Comparison of ENCODE assay signal across 17 cellular contexts in genomic region chr10:30727524-30727923, GRCh38.
"Had no signal": no experiment of that assay in that cellular context is flagged by ENCODE, and none has a peak within 500 bp of the region (broad histone marks: within the 10 kb centered on the region; RNA-seq: fewer than 3 reads in every experiment).

No MANE protein-coding gene starts in this region.

- H3K4me1 ChIP-seq: breast epithelium, psoas muscle, right atrium auricular region had no signal

- H3K27ac Mint-ChIP-seq: activated CD4-positive, alpha-beta T cell treated with anti-CD3 and anti-CD28 coated beads, Interleukin-2, amount 10 ng/mL, durations not matched to agents 7 days and 5 days; activated naive CD4-positive, alpha-beta T cell treated with anti-CD3 and anti-CD28 coated beads, Interleukin-2, amount 50 U/mL, for 24 hours; activated naive CD8-positive, alpha-beta T cell treated with anti-CD3 and anti-CD28 coated beads, Interleukin-2, amount 50 U/mL, for 24 hours; immature natural killer cell; memory B cell; naive thymus-derived CD8-positive, alpha-beta T cell; WTC11 had no signal

- H3K9me3 Mint-ChIP-seq: activated CD4-positive, alpha-beta T cell treated with anti-CD3 and anti-CD28 coated beads, Interleukin-2, amount 10 ng/mL, durations not matched to agents 7 days and 5 days; activated naive CD4-positive, alpha-beta T cell treated with anti-CD3 and anti-CD28 coated beads, Interleukin-2, amount 50 U/mL, for 24 hours; activated naive CD8-positive, alpha-beta T cell treated with anti-CD3 and anti-CD28 coated beads, Interleukin-2, amount 50 U/mL, for 24 hours; activated T-cell treated with anti-CD3 and anti-CD28 coated beads, Interleukin-2, amount 50 U/mL, for 4 hours; activated T-helper 17 cell treated with anti-CD3 and anti-CD28 coated beads, Interleukin-2, amount 50 U/mL, for 72 hours; immature natural killer cell; memory B cell; naive thymus-derived CD8-positive, alpha-beta T cell had no signal

- H3K36me3 Mint-ChIP-seq: activated naive CD4-positive, alpha-beta T cell treated with anti-CD3 and anti-CD28 coated beads, Interleukin-2, amount 50 U/mL, for 24 hours; immature natural killer cell; memory B cell; naive thymus-derived CD8-positive, alpha-beta T cell; WTC11 had no signal

- H3K4me1 Mint-ChIP-seq: activated naive CD4-positive, alpha-beta T cell treated with anti-CD3 and anti-CD28 coated beads, Interleukin-2, amount 50 U/mL, for 24 hours; activated naive CD8-positive, alpha-beta T cell treated with anti-CD3 and anti-CD28 coated beads, Interleukin-2, amount 50 U/mL, for 24 hours; activated T-helper 17 cell treated with anti-CD3 and anti-CD28 coated beads, Interleukin-2, amount 50 U/mL, for 72 hours; naive thymus-derived CD8-positive, alpha-beta T cell had no signal

- H3K27ac ChIP-seq: breast epithelium, ovary, psoas muscle, right atrium auricular region, spleen, suprapubic skin, tibial artery had no signal

- H3K27me3 ChIP-seq: breast epithelium, ovary, right atrium auricular region, suprapubic skin, tibial artery had no signal

- H3K27me3 Mint-ChIP-seq: activated CD4-positive, alpha-beta memory T cell treated with anti-CD3 and anti-CD28 coated beads, Interleukin-2, amount 10 ng/mL, durations not matched to agents 7 days and 5 days; activated CD4-positive, alpha-beta T cell treated with anti-CD3 and anti-CD28 coated beads, Interleukin-2, amount 10 ng/mL, durations not matched to agents 7 days and 5 days; activated naive CD4-positive, alpha-beta T cell treated with anti-CD3 and anti-CD28 coated beads, Interleukin-2, amount 50 U/mL, for 24 hours; activated naive CD8-positive, alpha-beta T cell treated with anti-CD3 and anti-CD28 coated beads, Interleukin-2, amount 50 U/mL, for 24 hours; activated T-helper 17 cell treated with anti-CD3 and anti-CD28 coated beads, Interleukin-2, amount 50 U/mL, for 72 hours had no signal

- H3K4me3 Mint-ChIP-seq: activated CD4-positive, alpha-beta memory T cell treated with anti-CD3 and anti-CD28 coated beads, Interleukin-2, amount 10 ng/mL, durations not matched to agents 7 days and 5 days; activated CD4-positive, alpha-beta T cell treated with anti-CD3 and anti-CD28 coated beads, Interleukin-2, amount 10 ng/mL, durations not matched to agents 7 days and 5 days; activated naive CD4-positive, alpha-beta T cell treated with anti-CD3 and anti-CD28 coated beads, Interleukin-2, amount 50 U/mL, for 24 hours; activated naive CD8-positive, alpha-beta T cell treated with anti-CD3 and anti-CD28 coated beads, Interleukin-2, amount 50 U/mL, for 24 hours; activated T-cell treated with anti-CD3 and anti-CD28 coated beads, Interleukin-2, amount 50 U/mL, for 4 hours; activated T-helper 17 cell treated with anti-CD3 and anti-CD28 coated beads, Interleukin-2, amount 50 U/mL, for 72 hours; memory B cell; WTC11 had no signal

- H3K4me3 ChIP-seq: breast epithelium, ovary, psoas muscle, right atrium auricular region, spleen, suprapubic skin, tibial artery had no signal

- H3K9me3 ChIP-seq: breast epithelium, ovary, psoas muscle, spleen, suprapubic skin, tibial artery had no signal

- H3K36me3 ChIP-seq: breast epithelium, ovary, right atrium auricular region, spleen, suprapubic skin, tibial artery had no signal
